ENCODE assay signal across 1 cellular context in genomic region chr20:62473717-62474584, GRCh38.
TF ChIP-seq lines count a peak whose summit lies in the region.

No MANE protein-coding gene starts in this region.

TF ChIP-seq in HepG2, 621 proteins besides CTCF, POLR2A, EP300 and RAD21:
- peak in 1 of 2 experiments; percentile 43; a peak in 2 of 4 replicates for TF ChIP-seq MAFK (conservative IDR thresholded peaks at IDR 0.05 in 1 of 2, IDR thresholded peaks at IDR 0.05 in 1 of 2; ENCODE audit: low read length in 2 of 2)
- TF ChIP-seq ZBTB2 (CRISPR knock-in tag; IDR thresholded peaks at IDR 0.05; ENCODE audit: low read depth), result no peak
- TF ChIP-seq ONECUT2 (CRISPR knock-in tag; IDR thresholded peaks at IDR 0.05), result no peak
- no peak for TF ChIP-seq ZNF160 (CRISPR knock-in tag; IDR thresholded peaks at IDR 0.05)
- peak; percentile 34; the same call in 1 of the 2 replicates for TF ChIP-seq MAFF (IDR thresholded peaks at IDR 0.05; ENCODE audit: low read depth, low read length)
- no peak for TF ChIP-seq ZFP91 (CRISPR knock-in tag; IDR thresholded peaks at IDR 0.05; ENCODE audit: borderline replicate concordance)
- TF ChIP-seq FOXO4 (CRISPR knock-in tag; conservative IDR thresholded peaks at IDR 0.05), result 0 out of 2 replicates have a peak, but pooled peaks have one; percentile 40
- TF ChIP-seq ZBTB42 (CRISPR knock-in tag; IDR thresholded peaks at IDR 0.05), result no peak
